In genomic region chr16:22198547-22199293, GRCh38 we compare ENCODE assay signal across 11 cellular contexts. TPM values are rescaled to one million over a fixed set of nuclear protein-coding genes. Genes with fewer than 3 reads are reported as not detected.
DNase-seq lines count a peak whose midpoint lies in the region; ATAC-seq, FAIRE-seq and TF ChIP-seq lines count a peak whose summit lies in the region.
"Had no signal": no experiment of that assay in that cellular context is flagged by ENCODE, and none has a peak within 500 bp of the region (broad histone marks: within the 10 kb centered on the region; RNA-seq: fewer than 3 reads in every experiment).

No MANE protein-coding gene starts in this region.

- H3K4me1 Mint-ChIP-seq in CD4-positive, alpha-beta memory T cell: peaks cover 16 to 45% (median 31%) of the 10 kb centered on the region in 4 donors
- H3K4me1 Mint-ChIP-seq in astrocyte (ENCODE audit: low read depth, unreplicated experiment) (peaks cover 10% of the 10 kb centered on the region), mesothelial cell of epicardium (no peaks in the 10 kb centered on the region)

- no peaks in the 10 kb centered on the region for H3K36me3 ChIP-seq in CD4-positive, alpha-beta memory T cell (ENCODE audit: insufficient read depth, low read length)
- no peaks in the 10 kb centered on the region for H3K36me3 ChIP-seq in KMS-11 (ENCODE audit: insufficient read depth)
- no peaks in the 10 kb centered on the region for H3K36me3 ChIP-seq in astrocyte (ENCODE audit: insufficient read depth, low read length)
- H3K36me3 ChIP-seq in osteoblast (ENCODE audit: insufficient read depth, low read length): no peaks in the 10 kb centered on the region

- no peak for ATAC-seq in activated CD4-positive, CD25-positive, alpha-beta regulatory T cell treated with anti-CD3 and anti-CD28 coated beads, Interleukin-2, amount 50 U/mL, for 24 hours

- TF ChIP-seq CTCF in KMS-11 (conservative IDR thresholded peaks at IDR 0.05; ENCODE audit: low read depth, low read length) (peak; percentile 48), astrocyte (IDR thresholded peaks at IDR 0.05; ENCODE audit: insufficient read depth, low read depth, low read length) (no peak), osteoblast (IDR thresholded peaks at IDR 0.05; ENCODE audit: extremely low read depth, low read depth, low read length) (peak; percentile 21), mesothelial cell of epicardium (IDR thresholded peaks at IDR 0.05; ENCODE audit: unreplicated experiment) (no peak)

- H3K79me2 ChIP-seq in KMS-11 (ENCODE audit: insufficient read depth, low read depth) (no peaks in the 10 kb centered on the region), astrocyte (ENCODE audit: insufficient read depth, low read length) (no peaks in the 10 kb centered on the region), osteoblast (ENCODE audit: insufficient read depth, low read length) (no peaks in the 10 kb centered on the region)

- H3K27ac Mint-ChIP-seq in CD4-positive, alpha-beta memory T cell: peak overlapping the region in 4 of 7 donors; percentile 7 to 100 (median 42)
- H3K27ac Mint-ChIP-seq in astrocyte (ENCODE audit: unreplicated experiment) (peak overlapping the region; percentile 14), mesothelial cell of epicardium (no peak overlapping the region)
- H3K27ac Mint-ChIP-seq: activated naive CD4-positive, alpha-beta T cell treated with anti-CD3 and anti-CD28 coated beads, Interleukin-2, amount 50 U/mL, for 24 hours had no signal

- H3K27ac ChIP-seq in CD4-positive, alpha-beta memory T cell (ENCODE audit: low read depth, low read length): no peak overlapping the region
- H3K27ac ChIP-seq in KMS-11: peak overlapping the region; percentile 91
- H3K27ac ChIP-seq in astrocyte (ENCODE audit: low read depth, low read length): peak overlapping the region; percentile 65
- H3K27ac ChIP-seq in osteoblast (ENCODE audit: low read depth, low read length): peak overlapping the region; percentile 71

- H3K4me3 Mint-ChIP-seq in CD4-positive, alpha-beta memory T cell: peak overlapping the region in 1 of 8 donors; percentile 15
- H3K4me3 Mint-ChIP-seq in astrocyte (ENCODE audit: unreplicated experiment): no peak overlapping the region
- no peak overlapping the region for H3K4me3 Mint-ChIP-seq in mesothelial cell of epicardium
- H3K4me3 Mint-ChIP-seq: activated naive CD4-positive, alpha-beta T cell treated with anti-CD3 and anti-CD28 coated beads, Interleukin-2, amount 50 U/mL, for 24 hours had no signal

- H4K20me1 ChIP-seq in KMS-11 (ENCODE audit: insufficient read depth): no peaks in the 10 kb centered on the region
- no peaks in the 10 kb centered on the region for H4K20me1 ChIP-seq in astrocyte (ENCODE audit: insufficient read depth, low read length)
- no peaks in the 10 kb centered on the region for H4K20me1 ChIP-seq in osteoblast (ENCODE audit: insufficient read depth, low read length)

- no peak for DNase-seq in CD4-positive, alpha-beta memory T cell
- no peak for DNase-seq in astrocyte (ENCODE audit: low read depth)
- no peak for DNase-seq in osteoblast (ENCODE audit: insufficient read length, low spot score, missing footprints)
- DNase-seq in mesothelial cell of epicardium (ENCODE audit: low spot score in 2 of 2, unreplicated experiment in 2 of 2): no peak
- no peak for DNase-seq in COR-L47 (lab: John Stamatoyannopoulos, UW)
- DNase-seq in stimulated activated naive CD4-positive, alpha-beta T cell treated with Interleukin-2 at 50 U/mL for 16 hours (lab: John Stamatoyannopoulos, UW): no peak
- DNase-seq: stimulated activated naive CD4-positive, alpha-beta T cell; SW 1271 had no signal

- CTCF ChIA-PET in CD4-positive, alpha-beta memory T cell (lab: Charles Lee; ENCODE audit: partially characterized antibody): interaction anchor here (0.6 kb wide), 1 partner anchor 83 kb away, joined by 3 read pairs; no protein-coding TSS in a partner anchor

- H3K4me2 ChIP-seq in KMS-11 (peak overlapping the region; percentile 69), astrocyte (ENCODE audit: low read length) (peak overlapping the region; percentile 39), osteoblast (ENCODE audit: insufficient read depth, low read length) (peak overlapping the region; percentile 28)

- H2AFZ ChIP-seq in KMS-11 (ENCODE audit: low read depth): peak overlapping the region; percentile 67; the same call in 1 of the 2 replicates
- H2AFZ ChIP-seq in astrocyte (ENCODE audit: low read depth, low read length): peak overlapping the region; percentile 75
- peak overlapping the region; percentile 80 for H2AFZ ChIP-seq in osteoblast (ENCODE audit: low read length)

- H3K9ac ChIP-seq in KMS-11 (peak overlapping the region; percentile 74), astrocyte (ENCODE audit: low read length) (peak overlapping the region; percentile 63)

- H3K9me3 Mint-ChIP-seq in CD4-positive, alpha-beta memory T cell: peaks cover 0 to 6% (median 2%) of the 10 kb centered on the region in 8 donors
- H3K9me3 Mint-ChIP-seq in astrocyte (ENCODE audit: unreplicated experiment): peaks cover 3% of the 10 kb centered on the region
- H3K9me3 Mint-ChIP-seq in mesothelial cell of epicardium: no peaks in the 10 kb centered on the region

- FAIRE-seq in astrocyte (lab: Jason Lieb, UNC): no peak

- no peak overlapping the region for H3K4me3 ChIP-seq in CD4-positive, alpha-beta memory T cell (ENCODE audit: low read length in 2 of 2)
- H3K4me3 ChIP-seq in KMS-11 (IDR thresholded peaks at IDR 0.05; ENCODE audit: insufficient read depth, low read depth, low read length): no peak overlapping the region
- no peak overlapping the region for H3K4me3 ChIP-seq in astrocyte (ENCODE audit: insufficient read depth, low read depth, low read length)
- H3K4me3 ChIP-seq in osteoblast (ENCODE audit: insufficient read depth, low read length): no peak overlapping the region

- peaks cover 3 to 7% of the 10 kb centered on the region in 2 donors for H3K36me3 Mint-ChIP-seq in CD4-positive, alpha-beta memory T cell
- H3K36me3 Mint-ChIP-seq in astrocyte (ENCODE audit: low read depth, unreplicated experiment): no peaks in the 10 kb centered on the region
- no peaks in the 10 kb centered on the region for H3K36me3 Mint-ChIP-seq in mesothelial cell of epicardium

- intact Hi-C loops in CD4-positive, alpha-beta memory T cell (cut with micrococcal nuclease): loop anchor here (10.0 kb wide), 1 partner anchor 1454 kb away; the partner anchor contains the start of gene THUMPD1

- no peaks in the 10 kb centered on the region for H3K9me3 ChIP-seq in CD4-positive, alpha-beta memory T cell (ENCODE audit: control insufficient read depth in 1 of 2, low read length in 2 of 2)
- H3K9me3 ChIP-seq in astrocyte (ENCODE audit: insufficient read depth, low read depth, low read length) (no peaks in the 10 kb centered on the region), osteoblast (ENCODE audit: low read depth, low read length) (no peaks in the 10 kb centered on the region)

- peaks cover 2 to 5% of the 10 kb centered on the region in 2 donors for H3K27me3 Mint-ChIP-seq in CD4-positive, alpha-beta memory T cell
- no peaks in the 10 kb centered on the region for H3K27me3 Mint-ChIP-seq in astrocyte (ENCODE audit: low read depth, unreplicated experiment)
- H3K27me3 Mint-ChIP-seq in mesothelial cell of epicardium (ENCODE audit: low read depth): peaks cover 3% of the 10 kb centered on the region

- H3K4me1 ChIP-seq in CD4-positive, alpha-beta memory T cell (ENCODE audit: insufficient read depth, low read length): peaks cover 29% of the 10 kb centered on the region
- H3K4me1 ChIP-seq in KMS-11 (ENCODE audit: low read depth, poor library complexity, severe bottlenecking): peaks cover 87% of the 10 kb centered on the region
- peaks cover 15% of the 10 kb centered on the region for H3K4me1 ChIP-seq in astrocyte (ENCODE audit: insufficient read depth, low read length)
- H3K4me1 ChIP-seq in osteoblast (ENCODE audit: insufficient read depth, low read length): peaks cover 17% of the 10 kb centered on the region

- POLR2A ChIA-PET in CD4-positive, alpha-beta memory T cell (lab: Charles Lee; ENCODE audit: partially characterized antibody): no interaction called here

- H3K27me3 ChIP-seq in CD4-positive, alpha-beta memory T cell (ENCODE audit: insufficient read depth, low read length): no peaks in the 10 kb centered on the region
- H3K27me3 ChIP-seq in KMS-11 (ENCODE audit: insufficient read depth, low read depth) (no peaks in the 10 kb centered on the region), astrocyte (ENCODE audit: insufficient read depth, low read length) (no peaks in the 10 kb centered on the region), osteoblast (ENCODE audit: insufficient read depth, low read length) (no peaks in the 10 kb centered on the region)

RNA-seq across cellular contexts. Expression of gene EEF2K, which starts 7.4 kb away (rescaled TPM):
- 10 to 100 TPM; 19.1 to 20.7 TPM for total RNA-seq in CD4-positive, alpha-beta memory T cell
- polyA plus RNA-seq in CD4-positive, alpha-beta memory T cell: 1 to 10 TPM in 1 of 2 donors, under 1 TPM in 1; 0.77 to 3.9 TPM
- total RNA-seq in astrocyte (20.9 and 24.4 TPM in 2 replicates), osteoblast (34.2 and 41.6 TPM in 2 replicates), mesothelial cell of epicardium (20.4 to 22.1 TPM (median 21.4 TPM) in 3 replicates)

RNA-seq across cellular contexts. Expression of gene SDR42E2, which starts 36.4 kb away (rescaled TPM):
- under 1 TPM; 0.55 to 0.73 TPM for total RNA-seq in CD4-positive, alpha-beta memory T cell
- polyA plus RNA-seq in CD4-positive, alpha-beta memory T cell: under 1 TPM; 0.11 to 0.88 TPM
- total RNA-seq in astrocyte (not detected in 2 replicates), osteoblast (not detected in 2 replicates), mesothelial cell of epicardium (0.09 TPM in 2 of 3 replicates, not detected in the other)

Comparison
In these comparisons a context has a peak if more than half of its experiments do, and no peak if none do; other contexts are left out.
1. CTCF ChIP-seq: peak in KMS-11 (single experiment) and osteoblast (single experiment); none in astrocyte (single experiment) and mesothelial cell of epicardium (single experiment).
2. Peak in every context shown above with its lines, with median percentiles within 50 percentile points of each other: H2AFZ ChIP-seq and H3K4me2 ChIP-seq.